18 cellular contexts compared by ENCODE assay signal in the genomic region with DNA sequence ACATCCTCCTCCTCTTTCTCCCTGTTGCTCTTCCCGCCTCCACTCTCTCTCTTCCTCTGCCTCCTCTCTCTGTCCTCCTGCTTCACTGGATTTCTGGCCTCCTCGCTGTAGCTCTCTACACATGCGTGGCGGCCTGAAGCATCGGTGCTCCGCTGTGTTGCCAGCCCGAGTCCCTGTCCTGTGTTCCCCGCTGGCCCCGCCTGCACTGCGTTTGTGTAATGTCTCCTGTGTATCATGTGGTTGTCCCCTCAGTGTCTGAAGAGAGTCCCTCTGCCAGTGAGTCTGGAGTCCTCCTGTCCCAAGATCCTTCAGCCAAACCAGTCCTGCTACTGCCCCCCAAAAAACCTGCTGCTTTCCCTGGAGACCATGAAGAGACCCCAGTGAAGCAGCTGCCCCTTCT.
DNase-seq lines count a peak whose midpoint lies in the region; ATAC-seq and TF ChIP-seq lines count a peak whose summit lies in the region.
"Had no signal": no experiment of that assay in that cellular context is flagged by ENCODE, and none has a peak within 500 bp of the region (broad histone marks: within the 10 kb centered on the region; RNA-seq: fewer than 3 reads in every experiment).

No MANE protein-coding gene starts in this region.

- peak; percentile 28 for ATAC-seq in left ventricle myocardium superior
- ATAC-seq in GM21423 (IDR thresholded peaks at IDR 0.05; ENCODE audit: unreplicated experiment), result no peak
- ATAC-seq: A549 had no signal

- H3K27me3 Mint-ChIP-seq in nephron progenitor cell (ENCODE audit: low read depth, poor library complexity) (peaks cover 11% of the 10 kb centered on the region), progenitor cell of endocrine pancreas (peaks cover 16% of the 10 kb centered on the region)

- intact Hi-C loops in left ventricle myocardium superior (cut with micrococcal nuclease), result no loop called here

- H3K27me3 ChIP-seq in right atrium auricular region, result no peaks in the 10 kb centered on the region

- H3K4me1 Mint-ChIP-seq in nephron progenitor cell, result peaks cover 61% of the 10 kb centered on the region
- peaks cover 13% of the 10 kb centered on the region for H3K4me1 Mint-ChIP-seq in progenitor cell of endocrine pancreas (ENCODE audit: low read depth)

- H3K27ac ChIP-seq in right atrium auricular region, result no peak overlapping the region
- H3K27ac ChIP-seq: 22Rv1, A549, C4-2B had no signal

- H3K36me3 Mint-ChIP-seq in nephron progenitor cell (ENCODE audit: low read depth), result no peaks in the 10 kb centered on the region
- H3K36me3 Mint-ChIP-seq in progenitor cell of endocrine pancreas (ENCODE audit: insufficient read depth), result no peaks in the 10 kb centered on the region

- H3K9me3 ChIP-seq in right atrium auricular region, result no peaks in the 10 kb centered on the region
- H3K9me3 ChIP-seq: A549 had no signal

- no peaks in the 10 kb centered on the region for H3K9me3 Mint-ChIP-seq in nephron progenitor cell
- no peaks in the 10 kb centered on the region for H3K9me3 Mint-ChIP-seq in progenitor cell of endocrine pancreas (ENCODE audit: low read depth)
- H3K9me3 Mint-ChIP-seq: CD4-positive, alpha-beta T cell; H9 had no signal

- DNase-seq in DMS53 (lab: John Stamatoyannopoulos, UW), result peak; percentile 67
- no peak for DNase-seq in DMS53 treated with DMSO at 0.1 percent for 48 hours (lab: John Stamatoyannopoulos, UW; ENCODE audit: unreplicated experiment)
- DNase-seq in left ventricle myocardium superior, result no peak
- no peak for DNase-seq in right atrium auricular region (ENCODE audit: low spot score)
- DNase-seq in nephron progenitor cell, result no peak
- DNase-seq in progenitor cell of endocrine pancreas (ENCODE audit: low spot score, unreplicated experiment), result no peak
- DNase-seq in GDM1 (lab: John Stamatoyannopoulos, UW), result no peak
- DNase-seq: AML-193; CD4-positive, alpha-beta T cell; DMS153; DND-41; EL; H9; IMR-90 had no signal

- no peaks in the 10 kb centered on the region for H3K4me1 ChIP-seq in right atrium auricular region
- H3K4me1 ChIP-seq: A549 had no signal

- TF ChIP-seq CTCF in right atrium auricular region (IDR thresholded peaks at IDR 0.05) (no peak), nephron progenitor cell (IDR thresholded peaks at IDR 0.05) (no peak), progenitor cell of endocrine pancreas (IDR thresholded peaks at IDR 0.05; ENCODE audit: unreplicated experiment) (no peak)

- H3K4me3 Mint-ChIP-seq in nephron progenitor cell (no peak overlapping the region), progenitor cell of endocrine pancreas (ENCODE audit: low read depth) (no peak overlapping the region)
- H3K4me3 Mint-ChIP-seq: CD4-positive, alpha-beta T cell; H9 had no signal

- no peak overlapping the region for H3K4me3 ChIP-seq in right atrium auricular region
- H3K4me3 ChIP-seq: A549 had no signal

- H3K36me3 ChIP-seq in right atrium auricular region, result peaks cover 8% of the 10 kb centered on the region

- H3K27ac Mint-ChIP-seq in nephron progenitor cell, result peak overlapping the region; percentile 40
- peak overlapping the region; percentile 86 for H3K27ac Mint-ChIP-seq in progenitor cell of endocrine pancreas
- H3K27ac Mint-ChIP-seq: CD4-positive, alpha-beta T cell had no signal
